ENCODE assay signal across 8 cellular contexts in the genomic region with DNA sequence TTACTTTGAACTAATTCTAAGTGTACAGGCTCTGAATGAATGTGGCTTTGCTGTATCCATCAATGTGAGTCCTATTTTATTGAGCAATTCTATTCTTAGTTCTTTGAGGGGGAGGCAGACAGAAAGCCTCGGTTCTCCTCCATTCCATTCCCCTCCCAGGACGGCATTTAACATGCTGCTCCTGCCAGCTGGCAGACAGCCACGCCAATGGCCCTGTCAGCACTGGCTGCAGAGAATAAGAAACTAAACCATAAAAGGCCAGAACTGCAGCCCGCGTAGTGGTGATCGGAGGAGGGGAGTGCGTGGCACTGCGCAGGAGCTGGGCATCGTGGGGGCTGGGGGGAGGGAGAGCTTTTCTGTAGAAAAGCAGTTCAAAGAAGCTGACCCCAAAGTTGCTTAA.
DNase-seq lines count a peak whose midpoint lies in the region; ATAC-seq and FAIRE-seq lines count a peak whose summit lies in the region.

No MANE protein-coding gene starts in this region.

- no peak for ATAC-seq in stimulated activated naive CD8-positive, alpha-beta T cell treated with anti-CD3 and anti-CD28 coated beads, Interleukin-15, Interleukin-2, amounts not matched to agents 100 U/mL and 50 U/mL, for 24 hours
- no peak for ATAC-seq in activated CD4-positive, alpha-beta T cell treated with anti-CD3 and anti-CD28 coated beads for 36 hours
- ATAC-seq in GM19455 (IDR thresholded peaks at IDR 0.05; ENCODE audit: unreplicated experiment) = no peak

- CTCF ChIA-PET in activated CD4-positive, alpha-beta T cell treated with anti-CD3 and anti-CD28 coated beads for 36 hours (lab: Charles Lee) = interaction anchor here (0.7 to 1.9 kb wide), 5 partner anchors 9 to 63 kb away, joined by 3 to 6 read pairs (median 4); no protein-coding TSS in a partner anchor

- H3K27me3 Mint-ChIP-seq in activated CD4-positive, alpha-beta T cell treated with anti-CD3 and anti-CD28 coated beads for 36 hours = peaks cover 8% of the 10 kb centered on the region

- no peak overlapping the region for H3K27ac Mint-ChIP-seq in activated CD4-positive, alpha-beta T cell treated with anti-CD3 and anti-CD28 coated beads for 36 hours

- H3K4me1 Mint-ChIP-seq in activated CD4-positive, alpha-beta T cell treated with anti-CD3 and anti-CD28 coated beads for 36 hours = no peaks in the 10 kb centered on the region

- H3K36me3 Mint-ChIP-seq in activated CD4-positive, alpha-beta T cell treated with anti-CD3 and anti-CD28 coated beads for 36 hours (ENCODE audit: low read depth) = no peaks in the 10 kb centered on the region

- POLR2A ChIA-PET in activated CD4-positive, alpha-beta T cell treated with anti-CD3 and anti-CD28 coated beads for 36 hours (lab: Charles Lee) = no interaction called here

- no peak for FAIRE-seq in RCC 7860 (lab: Jason Lieb, UNC)

- intact Hi-C loops in activated CD4-positive, alpha-beta T cell treated with anti-CD3 and anti-CD28 coated beads for 36 hours (cut with DNase I, micrococcal nuclease) = no loop called here

- H3K4me3 Mint-ChIP-seq in activated CD4-positive, alpha-beta T cell treated with anti-CD3 and anti-CD28 coated beads for 36 hours = no peak overlapping the region

- peaks cover 4% of the 10 kb centered on the region for H3K9me3 Mint-ChIP-seq in activated CD4-positive, alpha-beta T cell treated with anti-CD3 and anti-CD28 coated beads for 36 hours (ENCODE audit: low read depth)

- DNase-seq in Ammon's horn (ENCODE audit: low spot score) = peak; percentile 89
- peak; percentile 10 for DNase-seq in RCC 7860 (ENCODE audit: low spot score)
- peak; percentile 95 for DNase-seq in fibroblast of the conjunctiva (ENCODE audit: low read depth)
- peak; percentile 63 for DNase-seq in occipital lobe (lab: John Stamatoyannopoulos, UW)
- DNase-seq in stimulated activated naive CD8-positive, alpha-beta T cell treated with anti-CD3 and anti-CD28 coated beads, Interleukin-15, Interleukin-2, amounts not matched to agents 100 U/mL and 50 U/mL, for 24 hours = no peak
- no peak for DNase-seq in activated CD4-positive, alpha-beta T cell treated with anti-CD3 and anti-CD28 coated beads for 36 hours
- no peak for DNase-seq in stimulated activated CD4-positive, alpha-beta T cell treated with anti-CD3 and anti-CD28 coated beads, Interleukin-4, amount 100 ng/mL, for 4 hours

Comparison
In these comparisons a context has a peak if more than half of its experiments do, and no peak if none do; other contexts are left out.
1. DNase-seq: peak in Ammon's horn (single experiment), RCC 7860 (single experiment), fibroblast of the conjunctiva (single experiment) and occipital lobe (single experiment); none in stimulated activated naive CD8-positive, alpha-beta T cell treated with anti-CD3 and anti-CD28 coated beads, Interleukin-15, Interleukin-2, amounts not matched to agents 100 U/mL and 50 U/mL, for 24 hours (single experiment), activated CD4-positive, alpha-beta T cell treated with anti-CD3 and anti-CD28 coated beads for 36 hours (single experiment) and stimulated activated CD4-positive, alpha-beta T cell treated with anti-CD3 and anti-CD28 coated beads, Interleukin-4, amount 100 ng/mL, for 4 hours (0 of 2).